ENCODE assay signal across 23 cellular contexts in genomic region chr5:125041798-125042197, GRCh38.
DNase-seq lines count a peak whose midpoint lies in the region; ATAC-seq and TF ChIP-seq lines count a peak whose summit lies in the region.
"Had no signal": no experiment of that assay in that cellular context is flagged by ENCODE, and none has a peak within 500 bp of the region (broad histone marks: within the 10 kb centered on the region; RNA-seq: fewer than 3 reads in every experiment).

No MANE protein-coding gene starts in this region.

- H4K8ac ChIP-seq in H9 (replicated peaks; ENCODE audit: insufficient read length, low read depth, low read length), result no peak overlapping the region

- no peak overlapping the region for H3K4me2 ChIP-seq in H9 (ENCODE audit: insufficient read depth, insufficient read length, low read length)
- no peak overlapping the region for H3K4me2 ChIP-seq in PC-9
- H3K4me2 ChIP-seq: A549; BLaER1 treated with 17β-estradiol and CSF1 and Interleukin-3, amounts not matched to agents 10 nM and 100 nM had no signal

- H3K36me3 Mint-ChIP-seq in H9 (ENCODE audit: insufficient read depth in 1 of 3, low read depth in 3 of 3), result peaks cover 0 to 1% (median 0%) of the 10 kb centered on the region in 3 experiments; a peak in 1 of 7 replicates
- no peaks in the 10 kb centered on the region for H3K36me3 Mint-ChIP-seq in WTC11
- no peaks in the 10 kb centered on the region for H3K36me3 Mint-ChIP-seq in nephron (ENCODE audit: low read depth)
- H3K36me3 Mint-ChIP-seq in activated T-cell treated with anti-CD3 and anti-CD28 coated beads, Interleukin-2, amount 50 U/mL, for 72 hours (ENCODE audit: insufficient read depth in 2 of 2), result no peaks in the 10 kb centered on the region

- CTCF ChIA-PET in WTC11 (lab: Charles Lee) (interaction anchor here (0.7 kb wide), 1 partner anchor 37 kb away, joined by 3 read pairs; no protein-coding TSS in a partner anchor), PC-9 (lab: Charles Lee) (no interaction called here)

- no peak overlapping the region for H3K23ac ChIP-seq in H9 (ENCODE audit: insufficient read length, low read depth, low read length)

- no peak for ATAC-seq in WTC11
- no peak for ATAC-seq in activated T-cell treated with anti-CD3 and anti-CD28 coated beads, Interleukin-2, amount 50 U/mL, for 72 hours (replicated peaks in 1 of 2)
- ATAC-seq: A549 had no signal

- H2BK5ac ChIP-seq in H9 (ENCODE audit: insufficient read length, low read length), result no peak overlapping the region

- no peak for DNase-seq in H9
- DNase-seq in WTC11 (ENCODE audit: low spot score), result no peak
- no peak for DNase-seq in activated T-cell treated with anti-CD3 and anti-CD28 coated beads, Interleukin-2, amount 50 U/mL, for 72 hours
- no peak for DNase-seq in hypothalamus (lab: John Stamatoyannopoulos, UW)
- DNase-seq in PC-9, result no peak
- DNase-seq: AML-193; CD4-positive, alpha-beta T cell; COR-L47; H7; HFFc6; NCI-H1092; NCI-H1417 treated with DMSO at 0.1 percent for 48 hours; NCI-H1694 treated with DMSO at 0.1 percent for 48 hours; NCI-H2081; NCI-H524; NCI-H774; SHP77; T-helper 1 cell had no signal

- H3K23me2 ChIP-seq in H9 (ENCODE audit: insufficient read length, low read depth, low read length, poor library complexity, severe bottlenecking), result no peaks in the 10 kb centered on the region

- no peak overlapping the region for H3K27ac ChIP-seq in H9 (ENCODE audit: insufficient read length, low read depth, low read length)
- no peak overlapping the region for H3K27ac ChIP-seq in HUES6 (ENCODE audit: low read depth, low read length)
- H3K27ac ChIP-seq in PC-9, result no peak overlapping the region
- H3K27ac ChIP-seq: BLaER1 treated with 17β-estradiol and CSF1 and Interleukin-3, amounts not matched to agents 10 nM and 100 nM; RWPE1 had no signal

- H3K18ac ChIP-seq in H9 (ENCODE audit: insufficient read length, low read depth, low read length), result no peak overlapping the region

- H3K4me3 Mint-ChIP-seq in H9, result no peak overlapping the region
- H3K4me3 Mint-ChIP-seq in WTC11, result no peak overlapping the region
- H3K4me3 Mint-ChIP-seq in nephron, result no peak overlapping the region
- H3K4me3 Mint-ChIP-seq in activated T-cell treated with anti-CD3 and anti-CD28 coated beads, Interleukin-2, amount 50 U/mL, for 72 hours, result no peak overlapping the region
- H3K4me3 Mint-ChIP-seq: CD4-positive, alpha-beta T cell; HFFc6 had no signal

- no peak overlapping the region for H2BK120ac ChIP-seq in H9 (ENCODE audit: low read depth, low read length, poor library complexity, severe bottlenecking)

- H3K9me3 ChIP-seq in H9 (ENCODE audit: control insufficient read depth, low read depth, low read length) (no peaks in the 10 kb centered on the region), HUES6 (ENCODE audit: control insufficient read depth, insufficient read depth, low read depth, low read length) (no peaks in the 10 kb centered on the region), PC-9 (ENCODE audit: insufficient read depth, low read depth) (no peaks in the 10 kb centered on the region)
- H3K9me3 ChIP-seq: A549 had no signal

- H3T11ph ChIP-seq in H9 (ENCODE audit: low read length), result no peak overlapping the region

- no peak overlapping the region for H2AK5ac ChIP-seq in H9 (ENCODE audit: insufficient read length, low read length)

- no peaks in the 10 kb centered on the region for H3K79me1 ChIP-seq in H9 (ENCODE audit: insufficient read depth, low read depth, low read length, poor library complexity, severe bottlenecking)

- no peaks in the 10 kb centered on the region for H3K27me3 Mint-ChIP-seq in H9 (ENCODE audit: low read depth)
- H3K27me3 Mint-ChIP-seq in WTC11 (ENCODE audit: low read depth), result no peaks in the 10 kb centered on the region; the same call in 1 of the 2 replicates
- H3K27me3 Mint-ChIP-seq in nephron (ENCODE audit: low read depth), result peaks cover 9% of the 10 kb centered on the region
- H3K27me3 Mint-ChIP-seq in activated T-cell treated with anti-CD3 and anti-CD28 coated beads, Interleukin-2, amount 50 U/mL, for 72 hours (ENCODE audit: low read depth), result no peaks in the 10 kb centered on the region
- H3K27me3 Mint-ChIP-seq: CD4-positive, alpha-beta T cell had no signal

- no peak overlapping the region for H4K91ac ChIP-seq in H9 (ENCODE audit: insufficient read length, low read depth, low read length)

- peaks cover 10% of the 10 kb centered on the region; the same call in 1 of the 2 replicates for H3K4me1 ChIP-seq in H9 (ENCODE audit: insufficient read depth, low read length)
- peaks cover 21% of the 10 kb centered on the region for H3K4me1 ChIP-seq in HUES6 (ENCODE audit: control insufficient read depth, insufficient read depth, low read length)
- H3K4me1 ChIP-seq in PC-9 (replicated peaks; ENCODE audit: insufficient read depth), result peaks cover 20% of the 10 kb centered on the region

- H4K20me1 ChIP-seq in H9 (ENCODE audit: control insufficient read depth, insufficient read depth, insufficient read length) (no peaks in the 10 kb centered on the region), PC-9 (ENCODE audit: insufficient read depth) (no peaks in the 10 kb centered on the region)
- H4K20me1 ChIP-seq: BLaER1 treated with 17β-estradiol and CSF1 and Interleukin-3, amounts not matched to agents 10 nM and 100 nM had no signal

- intact Hi-C loops in PC-9 (cut with micrococcal nuclease; ENCODE audit: unreplicated experiment), result no loop called here

- H3K27me3 ChIP-seq in H9 (ENCODE audit: insufficient read depth, low read length) (no peaks in the 10 kb centered on the region), HUES6 (ENCODE audit: control insufficient read depth, insufficient read depth, low read length) (no peaks in the 10 kb centered on the region), PC-9 (ENCODE audit: insufficient read depth, low read depth) (no peaks in the 10 kb centered on the region)
- H3K27me3 ChIP-seq: BLaER1 treated with 17β-estradiol and CSF1 and Interleukin-3, amounts not matched to agents 10 nM and 100 nM had no signal

- H2BK15ac ChIP-seq in H9 (ENCODE audit: low read depth, low read length), result no peak overlapping the region

- no peak overlapping the region for H3K14ac ChIP-seq in H9 (ENCODE audit: insufficient read depth, low read length)

- H3K4me3 ChIP-seq in HUES6 (ENCODE audit: low read depth, low read length) (0 out of 2 replicates have a peak overlapping the region, but pooled peaks have one; percentile 1), PC-9 (no peak overlapping the region)
- H3K4me3 ChIP-seq: A549; BLaER1 treated with 17β-estradiol and CSF1 and Interleukin-3, amounts not matched to agents 10 nM and 100 nM had no signal

- H2AFZ ChIP-seq in H9 (ENCODE audit: low read length) (no peak overlapping the region), PC-9 (no peak overlapping the region)

- H4K5ac ChIP-seq in H9 (ENCODE audit: insufficient read length, low read depth, low read length), result no peak overlapping the region

- WGBS in H9 (ENCODE audit: extremely low coverage, insufficient read length, low lambda C conversion rate), result no CpG with 5 or more reads among the region's 2 CpGs

- no peak for TF ChIP-seq CTCF in H9 (conservative IDR thresholded peaks at IDR 0.05)
- TF ChIP-seq CTCF in WTC11 (IDR thresholded peaks at IDR 0.05), result no peak
- no peak for TF ChIP-seq CTCF in nephron (IDR thresholded peaks at IDR 0.05; ENCODE audit: unreplicated experiment in 3 of 3)
- TF ChIP-seq CTCF in PC-9 (conservative IDR thresholded peaks at IDR 0.05), result no peak

- no peak overlapping the region for H3K56ac ChIP-seq in H9 (ENCODE audit: insufficient read length, low read depth, low read length)

- H3F3A ChIP-seq in PC-9 (ENCODE audit: insufficient read depth, low read depth), result no peaks in the 10 kb centered on the region

- H3K27ac Mint-ChIP-seq in H9 (peak overlapping the region; percentile 37 to 73 (median 58); a peak in 6 of 7 replicates), WTC11 (peak overlapping the region; percentile 83), nephron (peak overlapping the region; percentile 42 to 87 (median 82))
- no peak overlapping the region for H3K27ac Mint-ChIP-seq in activated T-cell treated with anti-CD3 and anti-CD28 coated beads, Interleukin-2, amount 50 U/mL, for 72 hours
- H3K27ac Mint-ChIP-seq: CD4-positive, alpha-beta T cell; HFFc6 had no signal

- H3K9me3 Mint-ChIP-seq in H9 (no peaks in the 10 kb centered on the region), WTC11 (peaks cover 5% of the 10 kb centered on the region; the same call in 1 of the 2 replicates), nephron (no peaks in the 10 kb centered on the region)
- peaks cover 4 to 9% of the 10 kb centered on the region in 2 donors for H3K9me3 Mint-ChIP-seq in activated T-cell treated with anti-CD3 and anti-CD28 coated beads, Interleukin-2, amount 50 U/mL, for 72 hours
- H3K9me3 Mint-ChIP-seq: CD4-positive, alpha-beta T cell; HFFc6 had no signal

- H3K4ac ChIP-seq in H9 (ENCODE audit: low read depth, low read length), result no peak overlapping the region

- BruUV-seq in PC-9 (replicated peaks; lab: Mats Ljungman, UMichigan), result no TSS peak

- H3K36me3 ChIP-seq in HUES6 (ENCODE audit: control insufficient read depth, insufficient read depth, low read length), result no peaks in the 10 kb centered on the region
- H3K36me3 ChIP-seq in PC-9 (ENCODE audit: low read depth), result no peaks in the 10 kb centered on the region
- H3K36me3 ChIP-seq: BLaER1 treated with 17β-estradiol and CSF1 and Interleukin-3, amounts not matched to agents 10 nM and 100 nM had no signal

- no peak overlapping the region for H2BK20ac ChIP-seq in H9 (ENCODE audit: low read depth, low read length, poor library complexity, severe bottlenecking)

- H3K4me1 Mint-ChIP-seq in H9 (peaks cover 32 to 49% of the 10 kb centered on the region in 2 experiments), WTC11 (peaks cover 69% of the 10 kb centered on the region), nephron (peaks cover 51% of the 10 kb centered on the region)
- no peaks in the 10 kb centered on the region for H3K4me1 Mint-ChIP-seq in activated T-cell treated with anti-CD3 and anti-CD28 coated beads, Interleukin-2, amount 50 U/mL, for 72 hours (ENCODE audit: low read depth)

- POLR2A ChIA-PET in WTC11 (lab: Charles Lee), result no interaction called here
- POLR2A ChIA-PET in PC-9 (lab: Charles Lee; ENCODE audit: unreplicated experiment), result no interaction called here

- H3K79me2 ChIP-seq in H9 (ENCODE audit: insufficient read depth, low read length) (no peaks in the 10 kb centered on the region), PC-9 (ENCODE audit: low read depth) (no peaks in the 10 kb centered on the region)

- no peaks in the 10 kb centered on the region for H3K9me2 ChIP-seq in PC-9 (ENCODE audit: insufficient read depth)

- H3K9ac ChIP-seq in H9 (ENCODE audit: extremely low read depth, insufficient read length, low read length) (no peak overlapping the region), HUES6 (ENCODE audit: low read length) (no peak overlapping the region)
- H3K9ac ChIP-seq: BLaER1 treated with 17β-estradiol and CSF1 and Interleukin-3, amounts not matched to agents 10 nM and 100 nM had no signal

- H2BK12ac ChIP-seq in H9 (ENCODE audit: insufficient read length, low read depth, low read length), result no peak overlapping the region
